Comparison of ENCODE assay signal across 30 cellular contexts in the genomic region with DNA sequence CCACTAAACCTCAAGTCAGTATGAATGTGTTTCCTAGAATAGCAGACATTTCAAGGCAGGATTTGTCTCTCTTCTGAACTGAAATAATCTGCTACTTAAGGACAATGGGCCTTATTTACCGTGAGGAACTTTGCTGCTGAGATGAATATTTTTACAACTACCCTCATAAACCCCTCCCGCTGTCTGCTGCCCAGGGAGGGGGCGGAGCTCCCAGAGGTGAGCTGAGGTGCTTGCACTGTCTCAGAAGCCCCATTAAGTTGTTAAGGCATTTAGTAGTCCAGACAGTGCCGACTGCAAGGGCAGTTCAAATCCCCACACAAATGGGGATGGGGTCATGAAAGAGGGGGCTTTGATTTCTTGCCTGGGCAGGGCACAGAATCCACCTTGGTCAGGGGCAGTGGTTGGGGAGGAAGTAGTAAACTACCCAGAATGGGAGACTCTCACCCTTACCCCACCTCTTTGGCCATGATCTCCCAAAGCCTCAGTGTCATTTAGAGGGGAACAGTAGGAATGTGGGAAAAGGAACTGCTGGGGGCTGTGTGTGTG. TPM values are rescaled to one million over a fixed set of nuclear protein-coding genes. Genes with fewer than 3 reads are reported as not detected.
DNase-seq lines count a peak whose midpoint lies in the region; ATAC-seq and TF ChIP-seq lines count a peak whose summit lies in the region.
"Had no signal": no experiment of that assay in that cellular context is flagged by ENCODE, and none has a peak within 500 bp of the region (broad histone marks: within the 10 kb centered on the region; RNA-seq: fewer than 3 reads in every experiment).

No MANE protein-coding gene starts in this region.

- TF ChIP-seq CTCF in VCaP (conservative IDR thresholded peaks at IDR 0.05) (no peak), left lung (IDR thresholded peaks at IDR 0.05) (no peak), type B pancreatic cell (conservative IDR thresholded peaks at IDR 0.05) (no peak), left ventricle myocardium inferior (IDR thresholded peaks at IDR 0.05; ENCODE audit: borderline replicate concordance) (no peak)

- intact Hi-C loops in left lung (cut with DNase I) (loop anchor here in 1 of 2 donors (2.0 kb wide), 1 partner anchor 23 kb away; no protein-coding TSS in a partner anchor), left ventricle myocardium inferior (cut with micrococcal nuclease) (no loop called here)

- POLR2A ChIA-PET in HEK293T (lab: Yijun Ruan, JAX) = no interaction called here

- peaks cover 21% of the 10 kb centered on the region for H3K4me1 Mint-ChIP-seq in type B pancreatic cell (ENCODE audit: unreplicated experiment)
- H3K4me1 Mint-ChIP-seq: activated B cell treated with CpG ODN at 0.5 μM for 24 hours; stimulated activated effector memory CD8-positive, alpha-beta T cell treated with anti-CD3 and anti-CD28 coated beads, Interleukin-12 subunit alpha, Interleukin-12 subunit beta, amount 100 ng/mL, for 72 hours had no signal

- H3K36me3 Mint-ChIP-seq in type B pancreatic cell = no peaks in the 10 kb centered on the region
- H3K36me3 Mint-ChIP-seq: activated naive CD8-positive, alpha-beta T cell; naive thymus-derived CD8-positive, alpha-beta T cell; stimulated activated effector memory CD8-positive, alpha-beta T cell treated with anti-CD3 and anti-CD28 coated beads, Interleukin-12 subunit alpha, Interleukin-12 subunit beta, amount 100 ng/mL, for 72 hours had no signal

- no peak overlapping the region for H3K4me3 Mint-ChIP-seq in type B pancreatic cell
- H3K4me3 Mint-ChIP-seq: activated B cell treated with CpG ODN at 0.5 μM for 24 hours; activated naive CD8-positive, alpha-beta T cell; CD4-positive, alpha-beta T cell; naive thymus-derived CD8-positive, alpha-beta T cell; stimulated activated effector memory CD8-positive, alpha-beta T cell treated with anti-CD3 and anti-CD28 coated beads, Interleukin-12 subunit alpha, Interleukin-12 subunit beta, amount 100 ng/mL, for 72 hours had no signal

- H3K27me3 ChIP-seq in left lung (peaks cover 0 to 10% of the 10 kb centered on the region in 2 donors), left ventricle myocardium inferior (ENCODE audit: low read depth) (peaks cover 8% of the 10 kb centered on the region)
- H3K27me3 ChIP-seq: ascending aorta had no signal

- H3K27ac Mint-ChIP-seq in type B pancreatic cell = peak overlapping the region; percentile 42
- H3K27ac Mint-ChIP-seq: activated B cell treated with CpG ODN at 0.5 μM for 24 hours; activated naive CD8-positive, alpha-beta T cell; CD4-positive, alpha-beta T cell; naive thymus-derived CD8-positive, alpha-beta T cell; stimulated activated effector memory CD8-positive, alpha-beta T cell treated with anti-CD3 and anti-CD28 coated beads, Interleukin-12 subunit alpha, Interleukin-12 subunit beta, amount 100 ng/mL, for 72 hours had no signal

- H3K9me3 ChIP-seq in left lung = no peaks in the 10 kb centered on the region
- H3K9me3 ChIP-seq in left ventricle myocardium inferior (replicated peaks) = no peaks in the 10 kb centered on the region
- H3K9me3 ChIP-seq: ascending aorta, SK-N-SH had no signal

- H3K27ac ChIP-seq in VCaP = peak overlapping the region; percentile 46
- H3K27ac ChIP-seq in left lung = peak overlapping the region in 1 of 2 donors; percentile 33
- no peak overlapping the region for H3K27ac ChIP-seq in left ventricle myocardium inferior (replicated peaks)
- H3K27ac ChIP-seq: ascending aorta, RWPE1 had no signal

- no peaks in the 10 kb centered on the region for H3K36me3 ChIP-seq in left lung
- H3K36me3 ChIP-seq in left ventricle myocardium inferior = no peaks in the 10 kb centered on the region
- H3K36me3 ChIP-seq: ascending aorta had no signal

- ATAC-seq in left lung (peak; percentile 72), HG03442 (IDR thresholded peaks at IDR 0.05; ENCODE audit: unreplicated experiment) (no peak)
- ATAC-seq: naive thymus-derived CD8-positive, alpha-beta T cell; stimulated activated effector memory CD8-positive, alpha-beta T cell treated with anti-CD3 and anti-CD28 coated beads, Interleukin-12 subunit alpha, Interleukin-12 subunit beta, amount 100 ng/mL, for 72 hours had no signal

- CTCF ChIA-PET in HEK293T (lab: Yijun Ruan, JAX) = interaction anchor here (0.8 kb wide), 1 partner anchor 634 kb away, joined by 4 read pairs; no protein-coding TSS in a partner anchor

- DNase-seq in HEK293T (ENCODE audit: extremely low spot score) = peak; percentile 12
- DNase-seq in left lung = no peak
- no peak for DNase-seq in type B pancreatic cell (ENCODE audit: extremely low spot score, unreplicated experiment)
- no peak for DNase-seq in NCI-H1048 (lab: John Stamatoyannopoulos, UW)
- DNase-seq in left ventricle myocardium inferior = no peak
- DNase-seq: activated B cell treated with CpG ODN at 0.5 μM for 24 hours; activated CD4-positive, alpha-beta T cell treated with anti-CD3 and anti-CD28 coated beads, Interleukin-2, amount 50 U/mL, for 4 hours; activated CD8-positive, alpha-beta memory T cell treated with anti-CD3 and anti-CD28 coated beads, Interleukin-2, amount 50 U/mL, for 48 hours; CD4-positive, alpha-beta T cell; central memory CD4-positive, alpha-beta T cell; dermis blood vessel endothelial cell; DMS 273 treated with DMSO at 0.1 percent for 48 hours; GOT3; Karpas-422; naive thymus-derived CD8-positive, alpha-beta T cell; NCI-H187; NCI-H69; retina; SK-N-SH; stimulated activated CD4-positive, alpha-beta T cell treated with anti-CD3 and anti-CD28 coated beads, Interleukin-2, amount 100 ng/mL, for 48 hours had no signal

- H3K4me1 ChIP-seq in left lung (no peaks in the 10 kb centered on the region), left ventricle myocardium inferior (no peaks in the 10 kb centered on the region)
- H3K4me1 ChIP-seq: ascending aorta had no signal

- H3K4me3 ChIP-seq in left lung = no peak overlapping the region
- no peak overlapping the region for H3K4me3 ChIP-seq in left ventricle myocardium inferior
- H3K4me3 ChIP-seq: ascending aorta had no signal

- H3K27me3 Mint-ChIP-seq in type B pancreatic cell = no peaks in the 10 kb centered on the region

- no peaks in the 10 kb centered on the region for H3K9me3 Mint-ChIP-seq in type B pancreatic cell
- H3K9me3 Mint-ChIP-seq: activated B cell treated with CpG ODN at 0.5 μM for 24 hours; CD4-positive, alpha-beta T cell; naive thymus-derived CD8-positive, alpha-beta T cell; stimulated activated effector memory CD8-positive, alpha-beta T cell treated with anti-CD3 and anti-CD28 coated beads, Interleukin-12 subunit alpha, Interleukin-12 subunit beta, amount 100 ng/mL, for 72 hours had no signal

TF ChIP-seq in HEK293T, 16 proteins besides CTCF, POLR2A, EP300 and RAD21:
- no peak for TF ChIP-seq BHLHE40 (IDR thresholded peaks at IDR 0.05; ENCODE audit: borderline replicate concordance)
- no peak for TF ChIP-seq ZNF384 (IDR thresholded peaks at IDR 0.05)
- no peak for TF ChIP-seq ARNT (IDR thresholded peaks at IDR 0.05)
- TF ChIP-seq L3MBTL2 (conservative IDR thresholded peaks at IDR 0.05) = no peak
- no peak for TF ChIP-seq ELF4 (IDR thresholded peaks at IDR 0.05)
- no peak for TF ChIP-seq SUZ12 (IDR thresholded peaks at IDR 0.05)
- no peak for TF ChIP-seq NFRKB (IDR thresholded peaks at IDR 0.05)
- TF ChIP-seq, protein P1, sequence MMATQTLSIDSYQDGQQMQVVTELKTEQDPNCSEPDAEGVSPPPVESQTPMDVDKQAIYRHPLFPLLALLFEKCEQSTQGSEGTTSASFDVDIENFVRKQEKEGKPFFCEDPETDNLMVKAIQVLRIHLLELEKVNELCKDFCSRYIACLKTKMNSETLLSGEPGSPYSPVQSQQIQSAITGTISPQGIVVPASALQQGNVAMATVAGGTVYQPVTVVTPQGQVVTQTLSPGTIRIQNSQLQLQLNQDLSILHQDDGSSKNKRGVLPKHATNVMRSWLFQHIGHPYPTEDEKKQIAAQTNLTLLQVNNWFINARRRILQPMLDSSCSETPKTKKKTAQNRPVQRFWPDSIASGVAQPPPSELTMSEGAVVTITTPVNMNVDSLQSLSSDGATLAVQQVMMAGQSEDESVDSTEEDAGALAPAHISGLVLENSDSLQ (IDR thresholded peaks at IDR 0.05) = no peak
- no peak for TF ChIP-seq TARDBP (IDR thresholded peaks at IDR 0.05)
- no peak for TF ChIP-seq SP1 (IDR thresholded peaks at IDR 0.05)
- TF ChIP-seq FOXA1 (IDR thresholded peaks at IDR 0.05) = no peak
- TF ChIP-seq FOXK2 (IDR thresholded peaks at IDR 0.05) = no peak
- TF ChIP-seq HDGF (IDR thresholded peaks at IDR 0.05; ENCODE audit: borderline replicate concordance) = no peak
- TF ChIP-seq LEF1 (IDR thresholded peaks at IDR 0.05; ENCODE audit: borderline replicate concordance) = no peak
- TF ChIP-seq FOXM1 (IDR thresholded peaks at IDR 0.05; ENCODE audit: borderline replicate concordance) = no peak
- no peak for TF ChIP-seq CTBP1 (IDR thresholded peaks at IDR 0.05; ENCODE audit: borderline replicate concordance)

RNA-seq across cellular contexts. Expression of a gene that starts 19.2 kb away (rescaled TPM):
- 10 to 100 TPM in 1 of 2 donors, 1 to 10 TPM in 1; 9.6 to 25.2 TPM for total RNA-seq in left lung
- 10.6 and 19.0 TPM in 2 replicates for total RNA-seq in type B pancreatic cell (ENCODE audit: low replicate concordance)
- not detected for total RNA-seq in left ventricle myocardium inferior
- total RNA-seq: ascending aorta; CD4-positive, alpha-beta T cell; endothelial cell of umbilical vein; mesenteric fat pad; naive thymus-derived CD8-positive, alpha-beta T cell; omental fat pad; temporal lobe had no signal

Comparison
In these comparisons a context has a peak if more than half of its experiments do, and no peak if none do; other contexts are left out.
1. RNA of a gene that starts 19.2 kb away (total RNA-seq): 9.6 to 25.2 TPM in left lung and 10.6 to 19.0 TPM in type B pancreatic cell; not detected in left ventricle myocardium inferior (single experiment); every median in the first group is over 10 times any median in the second.